Comparison of ENCODE assay signal across 32 cellular contexts in genomic region chr7:148149730-148150129, GRCh38.
"Had no signal": no experiment of that assay in that cellular context is flagged by ENCODE, and none has a peak within 500 bp of the region (broad histone marks: within the 10 kb centered on the region; RNA-seq: fewer than 3 reads in every experiment).

No MANE protein-coding gene starts in this region.

- H3K36me3 ChIP-seq: adrenal gland, esophagus muscularis mucosa, gastroesophageal sphincter, heart right ventricle, WERI-Rb-1 had no signal

- FAIRE-seq: colon had no signal

- H3K4me1 ChIP-seq: foreskin keratinocyte had no signal

- DNase-seq: activated B cell treated with CpG ODN at 0.5 μM for 24 hours; activated CD4-positive, alpha-beta memory T cell treated with anti-CD3 and anti-CD28 coated beads for 36 hours; activated CD4-positive, alpha-beta T cell treated with anti-CD3 and anti-CD28 coated beads for 36 hours; activated CD4-positive, alpha-beta T cell treated with anti-CD3 and anti-CD28 coated beads, Interleukin-2, amount 10 ng/mL, durations not matched to agents 24 days and 14 days; activated CD8-positive, alpha-beta memory T cell treated with anti-CD3 and anti-CD28 coated beads, Interleukin-2, amount 10 ng/mL, durations not matched to agents 7 days and 5 days; activated CD8-positive, alpha-beta memory T cell treated with anti-CD3 and anti-CD28 coated beads, Interleukin-2, amount 50 U/mL, for 4 hours; activated CD8-positive, alpha-beta T cell treated with anti-CD3 and anti-CD28 coated beads, Interleukin-2, amount 10 ng/mL, durations not matched to agents 7 days and 5 days; activated effector memory CD4-positive, alpha-beta T cell treated with anti-CD3 and anti-CD28 coated beads, Interleukin-2, amount 50 U/mL, for 16 hours; activated naive CD4-positive, alpha-beta T cell treated with anti-CD3 and anti-CD28 coated beads for 36 hours; activated naive CD8-positive, alpha-beta T cell treated with anti-CD3 and anti-CD28 coated beads for 36 hours; activated naive CD8-positive, alpha-beta T cell treated with anti-CD3 and anti-CD28 coated beads, Interleukin-2, amount 50 U/mL, for 24 hours; activated T-cell treated with anti-CD3 and anti-CD28 coated beads, Interleukin-2, amount 50 U/mL, for 1 hour; activated T-cell treated with anti-CD3 and anti-CD28 coated beads, Interleukin-2, amount 50 U/mL, for 48 hours; adrenal gland; amygdala; aorta; body of pancreas; caudate nucleus; cortex of kidney; dermis blood vessel endothelial cell; effector CD4-positive, alpha-beta T cell; effector memory CD8-positive, alpha-beta T cell; erythroblast; foreskin keratinocyte; heart right ventricle; T-helper 17 cell; T1000; WERI-Rb-1 had no signal

- H3K27me3 ChIP-seq: adrenal gland, body of pancreas, esophagus muscularis mucosa, foreskin keratinocyte, gastroesophageal sphincter had no signal

- H3K9me3 ChIP-seq: adrenal gland, body of pancreas, esophagus muscularis mucosa, gastroesophageal sphincter had no signal

- H3K27ac ChIP-seq: adrenal gland, body of pancreas, esophagus muscularis mucosa, foreskin keratinocyte, gastroesophageal sphincter, heart right ventricle, WERI-Rb-1 had no signal

- ATAC-seq: activated CD4-positive, alpha-beta T cell treated with anti-CD3 and anti-CD28 coated beads for 36 hours; activated CD4-positive, CD25-positive, alpha-beta regulatory T cell treated with anti-CD3 and anti-CD28 coated beads, Interleukin-2, amount 50 U/mL, for 24 hours; activated CD8-positive, alpha-beta memory T cell treated with anti-CD3 and anti-CD28 coated beads, Interleukin-2, amount 10 ng/mL, durations not matched to agents 7 days and 5 days; activated CD8-positive, alpha-beta T cell treated with anti-CD3 and anti-CD28 coated beads, Interleukin-2, amount 10 ng/mL, durations not matched to agents 7 days and 5 days; activated naive CD8-positive, alpha-beta T cell treated with anti-CD3 and anti-CD28 coated beads, Interleukin-2, amount 50 U/mL, for 24 hours; body of pancreas; effector memory CD8-positive, alpha-beta T cell; foreskin keratinocyte; gastroesophageal sphincter; heart right ventricle; T-helper 17 cell had no signal

- H3K4me3 ChIP-seq: adrenal gland, body of pancreas, esophagus muscularis mucosa, gastroesophageal sphincter, heart right ventricle had no signal
